8 cellular contexts compared by ENCODE assay signal in genomic region chr5:135332519-135333150, GRCh38.
DNase-seq lines count a peak whose midpoint lies in the region; ATAC-seq and TF ChIP-seq lines count a peak whose summit lies in the region.

No MANE protein-coding gene starts in this region.

- H3K9me3 Mint-ChIP-seq in T-helper 2 cell treated with Interferon-gamma antibody and Interleukin-4, amounts not matched to agents 5 μg/mL and 100 μg/mL, for 36 hours: no peaks in the 10 kb centered on the region

- DNase-seq in NCI-H2107 treated with DMSO at 0.1 percent for 48 hours (lab: John Stamatoyannopoulos, UW; ENCODE audit: unreplicated experiment) (peak; percentile 5), NCI-H2107 (lab: John Stamatoyannopoulos, UW) (no peak), SK-N-DZ (ENCODE audit: low spot score) (peak; percentile 62), fibroblast of pulmonary artery (ENCODE audit: low read depth) (peak; percentile 81), pulmonary artery endothelial cell (ENCODE audit: low read depth, low spot score) (peak; percentile 29)
- DNase-seq in T-helper 2 cell treated with Interferon-gamma antibody and Interleukin-4, amounts not matched to agents 5 μg/mL and 100 μg/mL, for 36 hours (ENCODE audit: low spot score): no peak

- TF ChIP-seq EP300 in Ishikawa (IDR thresholded peaks at IDR 0.05; ENCODE audit: borderline replicate concordance): no peak

- no peak for ATAC-seq in GM18505 (IDR thresholded peaks at IDR 0.05; ENCODE audit: unreplicated experiment)

- no peaks in the 10 kb centered on the region for H3K4me1 Mint-ChIP-seq in T-helper 2 cell treated with Interferon-gamma antibody and Interleukin-4, amounts not matched to agents 5 μg/mL and 100 μg/mL, for 36 hours (ENCODE audit: low read depth)

- no peak overlapping the region for H3K4me3 ChIP-seq in fibroblast of pulmonary artery (replicated peaks; ENCODE audit: low read depth, low read length)

- no peaks in the 10 kb centered on the region for H3K27me3 Mint-ChIP-seq in T-helper 2 cell treated with Interferon-gamma antibody and Interleukin-4, amounts not matched to agents 5 μg/mL and 100 μg/mL, for 36 hours (ENCODE audit: low read depth)

- TF ChIP-seq RAD21 in Ishikawa (IDR thresholded peaks at IDR 0.05; ENCODE audit: low read depth): peak; percentile 51

- peak; percentile 62 for TF ChIP-seq CTCF in fibroblast of pulmonary artery (IDR thresholded peaks at IDR 0.05; ENCODE audit: low read length, missing control alignments)

- no peak for TF ChIP-seq POLR2A in GM18505 (IDR thresholded peaks at IDR 0.05; ENCODE audit: borderline replicate concordance, extremely low read depth, insufficient read depth, insufficient read length)

- H3K36me3 Mint-ChIP-seq in T-helper 2 cell treated with Interferon-gamma antibody and Interleukin-4, amounts not matched to agents 5 μg/mL and 100 μg/mL, for 36 hours (ENCODE audit: low read depth): peaks cover 38% of the 10 kb centered on the region

- H3K27ac Mint-ChIP-seq in T-helper 2 cell treated with Interferon-gamma antibody and Interleukin-4, amounts not matched to agents 5 μg/mL and 100 μg/mL, for 36 hours: no peak overlapping the region

- H3K4me3 Mint-ChIP-seq in T-helper 2 cell treated with Interferon-gamma antibody and Interleukin-4, amounts not matched to agents 5 μg/mL and 100 μg/mL, for 36 hours: no peak overlapping the region

TF ChIP-seq in Ishikawa, 13 proteins besides CTCF, POLR2A, EP300 and RAD21:
- TF ChIP-seq REST (IDR thresholded peaks at IDR 0.05; ENCODE audit: low read depth): no peak
- TF ChIP-seq YY1 (IDR thresholded peaks at IDR 0.05; ENCODE audit: low read depth): no peak
- TF ChIP-seq FOXM1 (IDR thresholded peaks at IDR 0.05; ENCODE audit: borderline replicate concordance, low read depth): no peak
- TF ChIP-seq ZBTB7A (IDR thresholded peaks at IDR 0.05; ENCODE audit: low read depth): no peak

Comparison
In these comparisons a context has a peak if more than half of its experiments do, and no peak if none do; other contexts are left out.
1. DNase-seq: peak in NCI-H2107 treated with DMSO at 0.1 percent for 48 hours (single experiment), SK-N-DZ (single experiment), fibroblast of pulmonary artery (single experiment) and pulmonary artery endothelial cell (single experiment); none in NCI-H2107 (single experiment) and T-helper 2 cell treated with Interferon-gamma antibody and Interleukin-4, amounts not matched to agents 5 μg/mL and 100 μg/mL, for 36 hours (single experiment).